3 cellular contexts compared by ENCODE assay signal in genomic region chr10:94943432-94944103, GRCh38.
TF ChIP-seq lines count a peak whose summit lies in the region.
"Not testable (repeated sequence)": the region's sequence is repeated elsewhere in the genome, so short reads cannot be mapped to it uniquely, and the experiment has no call there.

No MANE protein-coding gene starts in this region.

TF ChIP-seq in A549, 52 proteins besides CTCF, POLR2A, EP300 and RAD21:
- TF ChIP-seq FOSL2 (IDR thresholded peaks at IDR 0.05) = not testable (repeated sequence)
- TF ChIP-seq FOSL2 (CRISPR knock-in tag; IDR thresholded peaks at IDR 0.05) = 0 out of 2 replicates have a peak, but pooled peaks have one; percentile 14

TF ChIP-seq in HCT116, 20 proteins besides CTCF, POLR2A, EP300 and RAD21:
- TF ChIP-seq CBX3 (IDR thresholded peaks at IDR 0.05; ENCODE audit: low read depth) (peak; percentile 84), TCF7L2 (IDR thresholded peaks at IDR 0.05; ENCODE audit: borderline replicate concordance, extremely low read depth, insufficient read depth, insufficient read length) (peak; percentile 82)

TF ChIP-seq in K562, 482 proteins besides CTCF, POLR2A, EP300 and RAD21:
- TF ChIP-seq TRIM28 (IDR thresholded peaks at IDR 0.05) = peak; percentile 74; the same call in 1 of the 2 replicates
